In genomic region chr1:64811131-64811530, GRCh38 we compare ENCODE assay signal across 1 cellular context.
TF ChIP-seq lines count a peak whose summit lies in the region.

No MANE protein-coding gene starts in this region.

TF ChIP-seq in H1, 55 proteins besides CTCF, POLR2A, EP300 and RAD21 (continued from another document):
- TF ChIP-seq CHD7 (IDR thresholded peaks at IDR 0.05; ENCODE audit: insufficient replicate concordance, low read length) (no peak), BCL11A (IDR thresholded peaks at IDR 0.05; ENCODE audit: low read depth in 2 of 2, low read length in 2 of 2) (no peak), E2F6 (IDR thresholded peaks at IDR 0.05) (no peak), RBBP5 (IDR thresholded peaks at IDR 0.05; ENCODE audit: borderline replicate concordance, low read depth, low read length) (no peak), USF2 (IDR thresholded peaks at IDR 0.05; ENCODE audit: low read length) (no peak), RXRA (IDR thresholded peaks at IDR 0.05; ENCODE audit: insufficient read depth, low read depth, low read length) (no peak), POU5F1 (IDR thresholded peaks at IDR 0.05; ENCODE audit: low read depth, low read length) (no peak)
